8 cellular contexts compared by ENCODE assay signal in genomic region chr5:134124289-134125194, GRCh38. TPM values are rescaled to one million over a fixed set of nuclear protein-coding genes. Genes with fewer than 3 reads are reported as not detected.
A peak's percentile ranks its signal among the peaks of the same experiment; 100 is the strongest.
DNase-seq lines count a peak whose midpoint lies in the region; ATAC-seq and TF ChIP-seq lines count a peak whose summit lies in the region.
"Had no signal": no experiment of that assay in that cellular context is flagged by ENCODE, and none has a peak within 500 bp of the region (broad histone marks: within the 10 kb centered on the region; RNA-seq: fewer than 3 reads in every experiment).

No MANE protein-coding gene starts in this region.

- H3F3A ChIP-seq in MM.1S (ENCODE audit: insufficient read depth, low read length), result no peaks in the 10 kb centered on the region

- no peak overlapping the region for H2AFZ ChIP-seq in MM.1S (ENCODE audit: low read length)

- peaks cover 16% of the 10 kb centered on the region for H3K4me1 ChIP-seq in MM.1S (ENCODE audit: low read length)

- H3K27me3 ChIP-seq in MG63 (no peaks in the 10 kb centered on the region), MM.1S (replicated peaks; ENCODE audit: insufficient read depth, low read length) (no peaks in the 10 kb centered on the region)

- H4K20me1 ChIP-seq in MM.1S (ENCODE audit: insufficient read depth, low read length), result no peaks in the 10 kb centered on the region

- intact Hi-C loops in sciatic nerve (cut with DNase I), result no loop called here

- no peaks in the 10 kb centered on the region for H3K9me2 ChIP-seq in MM.1S (replicated peaks; ENCODE audit: insufficient read depth, low read length)

- H3K4me2 ChIP-seq in MM.1S (ENCODE audit: low read depth, low read length), result no peak overlapping the region

- H3K9me3 ChIP-seq in MG63 (no peaks in the 10 kb centered on the region), MM.1S (replicated peaks; ENCODE audit: insufficient read depth, low read length) (no peaks in the 10 kb centered on the region)

- H3K36me3 ChIP-seq in MG63 (peaks cover 37% of the 10 kb centered on the region), MM.1S (replicated peaks; ENCODE audit: insufficient read depth, low read length) (no peaks in the 10 kb centered on the region)

- H3K9ac ChIP-seq in MM.1S (ENCODE audit: low read length), result no peak overlapping the region

- DNase-seq in EL (peak; percentile 88), MG63 (peak; percentile 99), caudate nucleus (lab: John Stamatoyannopoulos, UW) (no peak), sciatic nerve (ENCODE audit: low spot score) (peak; percentile 75), MM.1S (no peak), NCI-H1417 (lab: John Stamatoyannopoulos, UW) (no peak)
- DNase-seq: NCI-H526 had no signal

- no peak for TF ChIP-seq CTCF in MM.1S (IDR thresholded peaks at IDR 0.05; ENCODE audit: low read length)

- H3K27ac ChIP-seq in caudate nucleus (ENCODE audit: low read depth, low read length) (peak overlapping the region; percentile 44), MM.1S (ENCODE audit: low read length) (no peak overlapping the region)

- H3K4me3 ChIP-seq in MG63 (no peak overlapping the region), MM.1S (ENCODE audit: low read length) (no peak overlapping the region)

- no peaks in the 10 kb centered on the region for H3K79me2 ChIP-seq in MM.1S (ENCODE audit: low read length)

- ATAC-seq in sciatic nerve, result no peak
- no peak for ATAC-seq in HG03139 (IDR thresholded peaks at IDR 0.05; ENCODE audit: unreplicated experiment)

RNA-seq across cellular contexts. Expression of gene TCF7, which starts 10.1 kb away (rescaled TPM):
- total RNA-seq in MG63 (2014; rRNA removed; shearing (Covaris generic); ENCODE audit: low replicate concordance), result 8.9 and 12.0 TPM in 2 replicates
- 8.5 TPM for total RNA-seq in sciatic nerve

RNA-seq across cellular contexts. Expression of gene SKP1, which starts 52.2 kb away (rescaled TPM):
- 939 and 1,191 TPM in 2 replicates for total RNA-seq in MG63 (2014; rRNA removed; shearing (Covaris generic); ENCODE audit: low replicate concordance)
- 295 TPM for total RNA-seq in sciatic nerve

Comparison
In these comparisons a context has a peak if more than half of its experiments do, and no peak if none do; other contexts are left out.
1. DNase-seq: peak in EL (single experiment), MG63 (single experiment) and sciatic nerve (single experiment); none in caudate nucleus (0 of 61), MM.1S (single experiment) and NCI-H1417 (0 of 3).